Comparison of ENCODE assay signal across 9 cellular contexts in the genomic region with DNA sequence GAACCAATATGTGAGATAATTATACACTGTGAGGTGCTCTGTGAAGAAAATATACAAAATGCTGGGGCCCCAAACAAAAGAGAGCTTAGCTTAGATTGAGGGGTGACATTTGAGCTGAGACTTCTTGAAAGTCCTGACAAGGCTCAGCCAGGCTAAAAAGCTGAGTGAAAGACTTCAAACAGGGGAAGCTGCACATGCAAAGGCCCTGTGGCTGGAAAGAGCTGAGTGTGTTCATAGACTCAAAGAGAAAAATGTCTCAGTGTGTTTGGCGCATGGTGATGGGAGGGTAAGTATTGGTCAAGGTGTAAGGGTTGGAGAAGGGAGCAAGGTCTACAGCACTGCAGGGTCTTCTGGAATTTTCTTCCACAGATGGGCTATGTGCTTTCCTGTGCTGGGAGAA.
"Had no signal": no experiment of that assay in that cellular context is flagged by ENCODE, and none has a peak within 500 bp of the region (broad histone marks: within the 10 kb centered on the region; RNA-seq: fewer than 3 reads in every experiment).

No MANE protein-coding gene starts in this region.

- ATAC-seq: HepG2 had no signal

- DNase-seq: GM23248, GOT3, H9, HCEC 1CT, HFFc6, KG1 had no signal

- H2AFZ ChIP-seq: GM23248 had no signal

- H3K4me3 ChIP-seq: GM23248 had no signal

- FAIRE-seq: H54, HepG2 had no signal

- H3K27ac ChIP-seq: GM23248, HL-60 had no signal

- H3K9ac ChIP-seq: GM23248 had no signal
